26 cellular contexts compared by ENCODE assay signal in the genomic region with DNA sequence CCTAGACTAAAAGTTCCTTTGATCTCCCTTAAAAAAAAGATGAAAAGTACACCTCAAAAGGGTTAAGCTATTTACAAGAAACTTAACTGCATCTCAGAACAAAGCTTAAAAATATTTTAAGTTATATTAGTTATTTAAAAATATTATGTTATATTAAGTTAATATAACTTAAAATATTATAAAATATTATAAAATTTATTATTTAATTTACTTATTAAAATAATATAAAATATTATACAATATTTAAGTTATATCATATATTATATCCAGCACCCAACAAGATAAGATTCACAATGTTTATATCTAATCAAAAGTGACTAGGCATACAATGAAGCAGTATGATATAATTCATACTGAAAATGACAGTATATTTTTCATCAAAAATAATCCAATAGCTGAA.
"Had no signal": no experiment of that assay in that cellular context is flagged by ENCODE, and none has a peak within 500 bp of the region (broad histone marks: within the 10 kb centered on the region; RNA-seq: fewer than 3 reads in every experiment).

No MANE protein-coding gene starts in this region.

- H3K9me2 ChIP-seq: SK-N-SH had no signal

- H3K4me3 ChIP-seq: MG63 had no signal

- H3K27me3 ChIP-seq: MG63 had no signal

- H3K9me3 ChIP-seq: MG63, SK-N-SH had no signal

- H3K36me3 ChIP-seq: MG63 had no signal

- H3K9ac ChIP-seq: SK-N-SH had no signal

- FAIRE-seq: HepG2 had no signal

- ATAC-seq: HepG2, Panc1, PC-3 had no signal

- DNase-seq: IMR-90, Karpas-422, KG1, MG63, NCI-H1092, NCI-H1105 treated with DMSO at 0.1 percent for 48 hours, NCI-H1417 treated with DMSO at 0.1 percent for 48 hours, NCI-H146, NCI-H1694 treated with DMSO at 0.1 percent for 48 hours, NCI-H1930, NCI-H2081, NCI-H2107, NCI-H2171, NCI-H226, NCI-H446, NCI-H510A, NCI-H524 treated with DMSO at 0.1 percent for 48 hours, NCI-H69, NCI-H774, PC-3, SHP77, SK-N-SH, SW 1271 had no signal

- H3K27ac ChIP-seq: RWPE1 had no signal

- H3K4me2 ChIP-seq: SK-N-SH had no signal
